2 cellular contexts compared by ENCODE assay signal in genomic region chr17:8186446-8186786, GRCh38.
TF ChIP-seq lines count a peak whose summit lies in the region.

No MANE protein-coding gene starts in this region.

TF ChIP-seq in Ishikawa, 13 proteins besides CTCF, POLR2A, EP300 and RAD21:
- no peak for TF ChIP-seq TEAD4 (IDR thresholded peaks at IDR 0.05)
- 0 out of 2 replicates have a peak, but pooled peaks have one; percentile 5 for TF ChIP-seq TCF12 (IDR thresholded peaks at IDR 0.05; ENCODE audit: low read depth)
- 0 out of 2 replicates have a peak, but pooled peaks have one; percentile 21 for TF ChIP-seq ZBTB7A (IDR thresholded peaks at IDR 0.05; ENCODE audit: low read depth)
- TF ChIP-seq YY1 (IDR thresholded peaks at IDR 0.05; ENCODE audit: low read depth) = peak; percentile 6; the same call in 1 of the 2 replicates

TF ChIP-seq in endothelial cell of umbilical vein, 7 proteins besides CTCF, POLR2A, EP300 and RAD21:
- TF ChIP-seq JUN (IDR thresholded peaks at IDR 0.05; ENCODE audit: borderline replicate concordance, insufficient read depth, insufficient read length, low read depth) = no peak
- TF ChIP-seq EZH2 (IDR thresholded peaks at IDR 0.05; ENCODE audit: borderline replicate concordance, low read depth, low read length, severe bottlenecking) = no peak
